11 cellular contexts compared by ENCODE assay signal in the genomic region with DNA sequence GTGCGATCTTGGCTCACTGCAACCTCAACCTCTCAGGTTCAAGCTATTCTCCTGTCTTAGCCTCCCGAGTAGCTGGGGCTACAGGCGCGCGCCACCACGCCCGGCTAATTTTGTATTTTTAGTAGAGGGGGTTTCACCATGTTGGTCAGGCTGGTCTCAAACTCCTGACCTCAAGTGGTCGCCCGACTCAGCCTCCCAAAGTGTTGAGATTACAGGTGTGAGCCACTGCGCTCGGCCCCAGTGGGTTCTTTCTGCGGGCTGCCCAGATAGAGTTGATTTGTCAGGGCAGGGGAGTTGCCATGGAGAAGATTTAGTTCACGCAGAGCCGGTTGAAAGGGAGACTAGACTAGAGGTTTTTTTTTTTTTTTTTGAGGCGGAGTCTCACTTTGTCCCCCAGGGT. TPM values are rescaled to one million over a fixed set of nuclear protein-coding genes. Genes with fewer than 3 reads are reported as not detected.
DNase-seq lines count a peak whose midpoint lies in the region; ATAC-seq and TF ChIP-seq lines count a peak whose summit lies in the region.
"Had no signal": no experiment of that assay in that cellular context is flagged by ENCODE, and none has a peak within 500 bp of the region (broad histone marks: within the 10 kb centered on the region; RNA-seq: fewer than 3 reads in every experiment).

No MANE protein-coding gene starts in this region.

- H3K9me1 ChIP-seq in IMR-90 (ENCODE audit: insufficient read depth, low read length) = peaks cover 10% of the 10 kb centered on the region

- no peak overlapping the region for H2BK120ac ChIP-seq in IMR-90 (ENCODE audit: low read depth, low read length)

- H3K36me3 ChIP-seq in IMR-90 (ENCODE audit: control insufficient read depth, insufficient read depth, low read length) (peaks cover 2% of the 10 kb centered on the region), sigmoid colon (peaks cover 0 to 4% (median 0%) of the 10 kb centered on the region in 4 donors)

- peaks cover 4% of the 10 kb centered on the region for H3K4me1 ChIP-seq in IMR-90 (ENCODE audit: control insufficient read depth, insufficient read depth, low read length)
- H3K4me1 ChIP-seq in sigmoid colon = peaks cover 0 to 27% (median 21%) of the 10 kb centered on the region in 4 donors

- H3K23ac ChIP-seq in IMR-90 (ENCODE audit: low read depth, low read length) = no peak overlapping the region

- H3K27me3 ChIP-seq in IMR-90 (ENCODE audit: control insufficient read depth, insufficient read depth, low read length) (no peaks in the 10 kb centered on the region), sigmoid colon (no peaks in the 10 kb centered on the region)

- H4K8ac ChIP-seq in IMR-90 (ENCODE audit: low read depth in 2 of 2, low read length in 2 of 2) = no peak overlapping the region

- no peak overlapping the region for H4K5ac ChIP-seq in IMR-90 (ENCODE audit: low read depth, low read length)

- no peak overlapping the region for H3K27ac ChIP-seq in IMR-90 (ENCODE audit: insufficient read depth, low read length)
- no peak overlapping the region for H3K27ac ChIP-seq in caudate nucleus (ENCODE audit: low read depth, low read length)
- H3K27ac ChIP-seq in sigmoid colon = no peak overlapping the region

- H3K9me3 ChIP-seq in IMR-90 (ENCODE audit: control insufficient read depth, insufficient read depth, low read length) (no peaks in the 10 kb centered on the region; the same call in 1 of the 2 replicates), sigmoid colon (no peaks in the 10 kb centered on the region)

- H3K4me3 ChIP-seq in IMR-90 (ENCODE audit: insufficient read depth, low read depth, low read length) (no peak overlapping the region; the same call in 1 of the 2 replicates), sigmoid colon (no peak overlapping the region)

- H2BK20ac ChIP-seq in IMR-90 (ENCODE audit: low read depth, low read length) = no peak overlapping the region

- H3K4me1 Mint-ChIP-seq in Calu3 (ENCODE audit: low read depth, unreplicated experiment) (peaks cover 20% of the 10 kb centered on the region), natural killer cell (peaks cover 0 to 23% of the 10 kb centered on the region in 2 donors)
- peaks cover 19% of the 10 kb centered on the region for H3K4me1 Mint-ChIP-seq in activated naive CD8-positive, alpha-beta T cell treated with anti-CD3 and anti-CD28 coated beads, Interleukin-2, amount 10 ng/mL, durations not matched to agents 7 days and 5 days

- H2AK5ac ChIP-seq in IMR-90 (ENCODE audit: low read depth, low read length) = no peak overlapping the region

- peaks cover 31 to 57% of the 10 kb centered on the region in 2 experiments for H3K79me1 ChIP-seq in IMR-90 (ENCODE audit: low read depth in 1 of 2, low read length in 2 of 2)

- WGBS in IMR-90 (ENCODE audit: extremely low coverage in 2 of 2, insufficient read length in 1 of 2), 2 experiments = no CpG with 5 or more reads among the region's 15 CpGs
- WGBS in sigmoid colon, 2 donors = 96 to 98% methylated on average over 15 of the region's 15 CpGs

- dilution Hi-C loops in IMR-90 (cut with HindIII; ENCODE audit: low sequenced_read_pairs, unreplicated experiment) = no loop called here

- POLR2A ChIA-PET in IMR-90 (lab: Charles Lee; ENCODE audit: unreplicated experiment) = no interaction called here
- POLR2A ChIA-PET in activated naive CD8-positive, alpha-beta T cell treated with anti-CD3 and anti-CD28 coated beads, Interleukin-2, amount 10 ng/mL, durations not matched to agents 7 days and 5 days (lab: Charles Lee) = interaction anchor here (0.9 kb wide), 1 partner anchor 37 kb away, joined by 5 read pairs; the partner anchor contains the start of gene FN3KRP

- ATAC-seq in IMR-90 (ENCODE audit: low read depth) = no peak
- ATAC-seq in activated naive CD8-positive, alpha-beta T cell treated with anti-CD3 and anti-CD28 coated beads, Interleukin-2, amount 10 ng/mL, durations not matched to agents 7 days and 5 days (ENCODE audit: low read depth) = no peak
- no peak for ATAC-seq in natural killer cell
- no peak for ATAC-seq in esophagus mucosa

- DNase-seq in Calu3 (no peak), IMR-90 (no peak), natural killer cell (no peak), caudate nucleus (lab: John Stamatoyannopoulos, UW) (no peak), CD1c-positive myeloid dendritic cell (ENCODE audit: extremely low spot score) (no peak), sigmoid colon (no peak)
- no peak for DNase-seq in activated naive CD8-positive, alpha-beta T cell treated with anti-CD3 and anti-CD28 coated beads, Interleukin-2, amount 10 ng/mL, durations not matched to agents 7 days and 5 days
- DNase-seq: activated effector memory CD4-positive, alpha-beta T cell treated with anti-CD3 and anti-CD28 coated beads, Interleukin-2, amount 50 U/mL, for 16 hours; NCI-H1105 had no signal

- H3K4me3 Mint-ChIP-seq in Calu3 (ENCODE audit: low read depth, unreplicated experiment) (peak overlapping the region; percentile 91), natural killer cell (peak overlapping the region; percentile 82)
- peak overlapping the region; percentile 91 for H3K4me3 Mint-ChIP-seq in activated naive CD8-positive, alpha-beta T cell treated with anti-CD3 and anti-CD28 coated beads, Interleukin-2, amount 10 ng/mL, durations not matched to agents 7 days and 5 days

- TF ChIP-seq CTCF in Calu3 (IDR thresholded peaks at IDR 0.05; ENCODE audit: unreplicated experiment) (no peak), IMR-90 (conservative IDR thresholded peaks at IDR 0.05; ENCODE audit: low read depth, low read length) (no peak), natural killer cell (IDR thresholded peaks at IDR 0.05) (no peak), sigmoid colon (IDR thresholded peaks at IDR 0.05) (no peak)

- TF ChIP-seq POLR2A in IMR-90 (IDR thresholded peaks at IDR 0.05; ENCODE audit: low read depth, low read length) (no peak), sigmoid colon (IDR thresholded peaks at IDR 0.05) (no peak)

- no peak overlapping the region for H2BK5ac ChIP-seq in IMR-90 (ENCODE audit: low read depth, low read length, poor library complexity, severe bottlenecking)

- no peak overlapping the region for H3K56ac ChIP-seq in IMR-90 (ENCODE audit: extremely low read depth, insufficient read depth, low read length)

- no peak overlapping the region for H4K91ac ChIP-seq in IMR-90 (ENCODE audit: insufficient read depth, low read depth, low read length)

- no peak for TF ChIP-seq EP300 in sigmoid colon (IDR thresholded peaks at IDR 0.05)

- intact Hi-C loops in Calu3 (cut with micrococcal nuclease; ENCODE audit: unreplicated experiment) = no loop called here
- intact Hi-C loops in IMR-90 (cut with micrococcal nuclease) = loop anchor here (2.0 kb wide), 1 partner anchor 55 kb away; the partner anchor contains the start of gene RAB40B
- intact Hi-C loops in natural killer cell (cut with micrococcal nuclease) = no loop called here
- intact Hi-C loops in sigmoid colon (cut with DNase I) = no loop called here

- H3K9me3 Mint-ChIP-seq in Calu3 (ENCODE audit: low read depth, unreplicated experiment) (no peaks in the 10 kb centered on the region), natural killer cell (no peaks in the 10 kb centered on the region)
- peaks cover 1% of the 10 kb centered on the region for H3K9me3 Mint-ChIP-seq in activated naive CD8-positive, alpha-beta T cell treated with anti-CD3 and anti-CD28 coated beads, Interleukin-2, amount 10 ng/mL, durations not matched to agents 7 days and 5 days

- H4K20me1 ChIP-seq in IMR-90 (ENCODE audit: insufficient read depth, low read length) = peaks cover 16% of the 10 kb centered on the region

- H3K14ac ChIP-seq in IMR-90 (replicated peaks; ENCODE audit: low read depth, low read length) = no peak overlapping the region

- H3K36me3 Mint-ChIP-seq in Calu3 (ENCODE audit: insufficient read depth, unreplicated experiment) (peaks cover 54% of the 10 kb centered on the region), natural killer cell (no peaks in the 10 kb centered on the region)
- peaks cover 10% of the 10 kb centered on the region for H3K36me3 Mint-ChIP-seq in activated naive CD8-positive, alpha-beta T cell treated with anti-CD3 and anti-CD28 coated beads, Interleukin-2, amount 10 ng/mL, durations not matched to agents 7 days and 5 days

- no peak for TF ChIP-seq RAD21 in IMR-90 (IDR thresholded peaks at IDR 0.05; ENCODE audit: low read length)

- no peak overlapping the region for H2AFZ ChIP-seq in IMR-90 (replicated peaks; ENCODE audit: low read length, poor library complexity)

- no peak overlapping the region for H3K4ac ChIP-seq in IMR-90 (ENCODE audit: low read depth, low read length)

- H3K27me3 Mint-ChIP-seq in Calu3 (ENCODE audit: unreplicated experiment) (no peaks in the 10 kb centered on the region), natural killer cell (ENCODE audit: low read depth in 2 of 2) (no peaks in the 10 kb centered on the region)
- no peaks in the 10 kb centered on the region for H3K27me3 Mint-ChIP-seq in activated naive CD8-positive, alpha-beta T cell treated with anti-CD3 and anti-CD28 coated beads, Interleukin-2, amount 10 ng/mL, durations not matched to agents 7 days and 5 days

- H3K18ac ChIP-seq in IMR-90 (ENCODE audit: low read depth, low read length) = no peak overlapping the region

- CTCF ChIA-PET in Calu3 (lab: Charles Lee) = no interaction called here
- CTCF ChIA-PET in IMR-90 (lab: Yijun Ruan, JAX) = no interaction called here

- H3K9ac ChIP-seq in IMR-90 (ENCODE audit: low read depth, low read length) = peak overlapping the region; percentile 43; the same call in 1 of the 2 replicates

- BruUV-seq in Calu3 (replicated peaks; lab: Mats Ljungman, UMichigan) (no TSS peak), IMR-90 (replicated peaks; lab: Mats Ljungman, UMichigan) (no TSS peak)

- in situ Hi-C loops in IMR-90 (cut with MboI; ENCODE audit: low sequenced_read_pairs) = no loop called here

- H3K27ac Mint-ChIP-seq in Calu3 (ENCODE audit: unreplicated experiment) (no peak overlapping the region), natural killer cell (no peak overlapping the region)
- no peak overlapping the region for H3K27ac Mint-ChIP-seq in activated naive CD8-positive, alpha-beta T cell treated with anti-CD3 and anti-CD28 coated beads, Interleukin-2, amount 10 ng/mL, durations not matched to agents 7 days and 5 days

- H2AK9ac ChIP-seq in IMR-90 (replicated peaks; ENCODE audit: low read depth, low read length, poor library complexity) = no peak overlapping the region

- H2BK15ac ChIP-seq in IMR-90 (ENCODE audit: low read depth, low read length) = no peak overlapping the region

- H3K4me2 ChIP-seq in IMR-90 (ENCODE audit: low read depth, low read length) = no peak overlapping the region

RNA-seq across cellular contexts. Expression of gene TBCD, which starts 1.7 kb away (rescaled TPM):
- 76.6 and 90.7 TPM in 2 replicates for total RNA-seq in Calu3 (2022)
- total RNA-seq in IMR-90 (2012; rRNA removed) = 21.7 and 21.9 TPM in 2 replicates
- 54.5 and 68.0 TPM in 2 replicates for polyA plus RNA-seq in IMR-90 (2012; rRNA removed)
- 49.7 and 56.9 TPM in 2 replicates for polyA plus RNA-seq in IMR-90 (2012; cell fraction: cytosol; rRNA removed)
- 73.6 and 189 TPM in 2 replicates for polyA plus RNA-seq in IMR-90 (2012; cell fraction: nucleus; rRNA removed; ENCODE audit: low replicate concordance)
- total RNA-seq in activated naive CD8-positive, alpha-beta T cell treated with anti-CD3 and anti-CD28 coated beads, Interleukin-2, amount 10 ng/mL, durations not matched to agents 7 days and 5 days = 100 to 1,000 TPM; 181 to 186 TPM
- total RNA-seq in natural killer cell = 100 to 1,000 TPM in 2 of 3 donors, 10 to 100 TPM in 1; 92.0 to 149 (median 132) TPM
- 10 to 100 TPM; 25.3 to 69.0 (median 34.4) TPM for total RNA-seq in sigmoid colon
- polyA plus RNA-seq in sigmoid colon = 10 to 100 TPM; 11.1 to 77.4 (median 19.2) TPM
- 55.5 TPM for total RNA-seq in esophagus mucosa

RNA-seq across cellular contexts. Expression of gene FN3K, which starts 18.1 kb away (rescaled TPM):
- 13.4 and 15.5 TPM in 2 replicates for total RNA-seq in Calu3 (2022)
- 0.83 and 0.90 TPM in 2 replicates for total RNA-seq in IMR-90 (2012; rRNA removed)
- 2.0 and 2.9 TPM in 2 replicates for polyA plus RNA-seq in IMR-90 (2012; rRNA removed)
- polyA plus RNA-seq in IMR-90 (2012; cell fraction: cytosol; rRNA removed) = 3.7 and 4.9 TPM in 2 replicates
- 8.8 and 25.0 TPM in 2 replicates for polyA plus RNA-seq in IMR-90 (2012; cell fraction: nucleus; rRNA removed; ENCODE audit: low replicate concordance)
- total RNA-seq in activated naive CD8-positive, alpha-beta T cell treated with anti-CD3 and anti-CD28 coated beads, Interleukin-2, amount 10 ng/mL, durations not matched to agents 7 days and 5 days = 1 to 10 TPM; 5.2 TPM
- total RNA-seq in natural killer cell = 1 to 10 TPM; 4.9 to 6.1 (median 5.5) TPM
- 10 to 100 TPM in 1 of 4 donors, 1 to 10 TPM in 3; 2.8 to 11.9 (median 6.6) TPM for total RNA-seq in sigmoid colon
- polyA plus RNA-seq in sigmoid colon = 10 to 100 TPM; 13.2 to 22.2 (median 20.5) TPM
- total RNA-seq in esophagus mucosa = 3.2 TPM
- total RNA-seq: H4 had no signal

RNA-seq across cellular contexts. Expression of gene FN3KRP, which starts 37.0 kb away (rescaled TPM):
- 44.2 and 49.9 TPM in 2 replicates for total RNA-seq in Calu3 (2022)
- total RNA-seq in IMR-90 (2012; rRNA removed) = 18.6 and 20.6 TPM in 2 replicates
- polyA plus RNA-seq in IMR-90 (2012; rRNA removed) = 20.3 and 21.4 TPM in 2 replicates
- 15.3 and 16.8 TPM in 2 replicates for polyA plus RNA-seq in IMR-90 (2012; cell fraction: cytosol; rRNA removed)
- polyA plus RNA-seq in IMR-90 (2012; cell fraction: nucleus; rRNA removed; ENCODE audit: low replicate concordance) = 19.8 and 23.1 TPM in 2 replicates
- 10 to 100 TPM; 42.6 to 42.7 TPM for total RNA-seq in activated naive CD8-positive, alpha-beta T cell treated with anti-CD3 and anti-CD28 coated beads, Interleukin-2, amount 10 ng/mL, durations not matched to agents 7 days and 5 days
- 10 to 100 TPM; 29.4 to 42.3 (median 32.0) TPM for total RNA-seq in natural killer cell
- 10 to 100 TPM in 3 of 4 donors, 1 to 10 TPM in 1; 8.1 to 18.0 (median 13.1) TPM for total RNA-seq in sigmoid colon
- 10 to 100 TPM; 27.0 to 36.1 (median 33.5) TPM for polyA plus RNA-seq in sigmoid colon
- 18.2 TPM for total RNA-seq in esophagus mucosa

RNA-seq across cellular contexts. Expression of gene RAB40B, which starts 55.0 kb away (rescaled TPM):
- total RNA-seq in Calu3 (2022) = 20.5 and 21.9 TPM in 2 replicates
- total RNA-seq in IMR-90 (2012; rRNA removed) = 10.8 and 14.9 TPM in 2 replicates
- polyA plus RNA-seq in IMR-90 (2012; rRNA removed) = 20.0 and 26.1 TPM in 2 replicates
- polyA plus RNA-seq in IMR-90 (2012; cell fraction: cytosol; rRNA removed) = 22.2 and 40.3 TPM in 2 replicates
- polyA plus RNA-seq in IMR-90 (2012; cell fraction: nucleus; rRNA removed; ENCODE audit: low replicate concordance) = 16.9 and 51.7 TPM in 2 replicates
- total RNA-seq in activated naive CD8-positive, alpha-beta T cell treated with anti-CD3 and anti-CD28 coated beads, Interleukin-2, amount 10 ng/mL, durations not matched to agents 7 days and 5 days = 1 to 10 TPM; 3.3 to 3.5 TPM
- 1 to 10 TPM; 3.7 to 7.3 (median 4.0) TPM for total RNA-seq in natural killer cell
- 10 to 100 TPM; 11.7 to 32.7 (median 21.6) TPM for total RNA-seq in sigmoid colon
- 10 to 100 TPM; 14.0 to 26.4 (median 24.0) TPM for polyA plus RNA-seq in sigmoid colon
- total RNA-seq in esophagus mucosa = 6.6 TPM
